Comparison of ENCODE assay signal across 6 cellular contexts in genomic region chr6:35468980-35469710, GRCh38. TPM values are rescaled to one million over a fixed set of nuclear protein-coding genes. Genes with fewer than 3 reads are reported as not detected.
DNase-seq lines count a peak whose midpoint lies in the region; ATAC-seq and TF ChIP-seq lines count a peak whose summit lies in the region.

No MANE protein-coding gene starts in this region.

- no peaks in the 10 kb centered on the region for H3K9me3 Mint-ChIP-seq in endodermal cell

- TF ChIP-seq CTCF in endodermal cell (conservative IDR thresholded peaks at IDR 0.05), result no peak

- H3K36me3 ChIP-seq in endodermal cell (ENCODE audit: control insufficient read depth, insufficient read depth, low read length), result peaks cover 61% of the 10 kb centered on the region

- peak overlapping the region; percentile 99 for H3K27ac Mint-ChIP-seq in endodermal cell

- H3K9me3 ChIP-seq in endodermal cell (ENCODE audit: control insufficient read depth, low read length), result no peaks in the 10 kb centered on the region

- intact Hi-C loops in sciatic nerve (cut with DNase I), result no loop called here

- H3K4me3 ChIP-seq in endodermal cell (ENCODE audit: low read length), result peak overlapping the region; percentile 99

- peaks cover 18% of the 10 kb centered on the region for H3K4me1 Mint-ChIP-seq in endodermal cell

- H3K27me3 ChIP-seq in endodermal cell (ENCODE audit: control insufficient read depth, insufficient read depth, low read length, poor library complexity, severe bottlenecking), result no peaks in the 10 kb centered on the region

- peak; percentile 55 for DNase-seq in stimulated activated CD4-positive, alpha-beta T cell treated with anti-CD3 and anti-CD28 coated beads, Interleukin-15, amount 100 ng/mL, for 24 hours
- DNase-seq in stimulated activated CD4-positive, alpha-beta T cell treated with anti-CD3 and anti-CD28 coated beads, Interleukin-4, amount 100 ng/mL, for 24 hours, result no peak
- peak; percentile 68 for DNase-seq in endodermal cell
- DNase-seq in sciatic nerve (ENCODE audit: low spot score), result no peak
- DNase-seq in AG08396 (ENCODE audit: low spot score), result no peak
- DNase-seq in effector CD8-positive, alpha-beta T cell (lab: John Stamatoyannopoulos, UW), result no peak

- WGBS in endodermal cell (ENCODE audit: insufficient coverage in 1 of 2, insufficient read length in 1 of 2), 2 experiments, result 1 to 2% methylated on average over 19 to 37 of the region's 37 CpGs

- H3K27me3 Mint-ChIP-seq in endodermal cell (ENCODE audit: insufficient read depth), result no peaks in the 10 kb centered on the region

- peaks cover 59% of the 10 kb centered on the region for H3K36me3 Mint-ChIP-seq in endodermal cell (ENCODE audit: low read depth)

- peak overlapping the region; percentile 99 for H3K9ac ChIP-seq in endodermal cell (ENCODE audit: extremely low read depth, low read length, poor library complexity, severe bottlenecking)

- peak overlapping the region; percentile 96 for H3K4me3 Mint-ChIP-seq in endodermal cell

- peak; percentile 14 for ATAC-seq in sciatic nerve

- peak overlapping the region; percentile 97 for H3K27ac ChIP-seq in endodermal cell (ENCODE audit: low read depth, low read length)

- peaks cover 3% of the 10 kb centered on the region for H3K4me1 ChIP-seq in endodermal cell (ENCODE audit: control insufficient read depth, insufficient read depth, low read length)

RNA-seq across cellular contexts. Expression of gene RPL10A, which starts 0.9 kb away (rescaled TPM):
- 1,000 to 10,000 TPM; 1,411 to 1,652 TPM for total RNA-seq in endodermal cell
- polyA plus RNA-seq in endodermal cell (2013, experiment 1 of 2), result 1,752 TPM
- 1,640 TPM for polyA plus RNA-seq in endodermal cell (2013, experiment 2 of 2)
- total RNA-seq in sciatic nerve, result 813 TPM

RNA-seq across cellular contexts. Expression of gene FANCE, which starts 17.0 kb away (rescaled TPM):
- total RNA-seq in endodermal cell (10 to 100 TPM; 13.5 to 16.4 TPM), sciatic nerve (6.4 TPM)
- 13.3 TPM for polyA plus RNA-seq in endodermal cell (2013, experiment 1 of 2)
- polyA plus RNA-seq in endodermal cell (2013, experiment 2 of 2), result 14.2 TPM

RNA-seq across cellular contexts. Expression of gene TEAD3, which starts 27.7 kb away (rescaled TPM):
- total RNA-seq in endodermal cell, result 10 to 100 TPM; 22.7 to 29.2 TPM
- polyA plus RNA-seq in endodermal cell (2013, experiment 1 of 2), result 32.4 TPM
- polyA plus RNA-seq in endodermal cell (2013, experiment 2 of 2), result 30.3 TPM
- total RNA-seq in sciatic nerve, result 20.5 TPM

RNA-seq across cellular contexts. Expression of gene TULP1, which starts 43.6 kb away (rescaled TPM):
- total RNA-seq in endodermal cell (1 to 10 TPM in 1 of 2 donors, under 1 TPM in 1; 0.29 to 4.0 TPM), sciatic nerve (not detected)
- 0.25 TPM for polyA plus RNA-seq in endodermal cell (2013, experiment 1 of 2)
- polyA plus RNA-seq in endodermal cell (2013, experiment 2 of 2), result 0.12 TPM

Comparison
In these comparisons a context has a peak if more than half of its experiments do, and no peak if none do; other contexts are left out.
1. DNase-seq: peak in stimulated activated CD4-positive, alpha-beta T cell treated with anti-CD3 and anti-CD28 coated beads, Interleukin-15, amount 100 ng/mL, for 24 hours (single experiment) and endodermal cell (single experiment); none in stimulated activated CD4-positive, alpha-beta T cell treated with anti-CD3 and anti-CD28 coated beads, Interleukin-4, amount 100 ng/mL, for 24 hours (single experiment), sciatic nerve (single experiment), AG08396 (single experiment) and effector CD8-positive, alpha-beta T cell (single experiment).